ENCODE assay signal across 2 cellular contexts in the genomic region with DNA sequence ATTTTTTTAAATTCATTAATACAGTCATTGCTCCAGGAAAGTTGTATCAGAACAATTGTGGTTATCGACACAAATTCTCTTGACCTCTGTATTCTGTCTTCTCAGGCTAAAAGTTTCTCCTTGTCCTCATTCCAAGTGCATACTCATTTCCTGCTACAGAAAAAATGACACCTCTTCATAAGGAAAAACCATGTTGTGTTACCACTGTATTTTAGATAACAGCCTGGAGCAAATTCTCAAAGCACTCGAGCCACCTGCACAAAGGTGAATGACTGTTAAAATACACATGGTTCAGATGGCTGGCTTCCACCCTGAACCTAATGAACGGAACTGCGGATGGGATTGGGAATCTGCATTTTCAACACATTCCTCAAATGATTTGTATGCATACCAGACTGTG.
TF ChIP-seq lines count a peak whose summit lies in the region.

No MANE protein-coding gene starts in this region.

TF ChIP-seq in GM23338, 12 proteins besides CTCF, POLR2A, EP300 and RAD21 (continues in another document):
- TF ChIP-seq JUNB (IDR thresholded peaks at IDR 0.05; ENCODE audit: unreplicated experiment) (no peak), STAT1 (IDR thresholded peaks at IDR 0.05; ENCODE audit: unreplicated experiment) (no peak), EZH2phosphoT487 (IDR thresholded peaks at IDR 0.05; ENCODE audit: unreplicated experiment) (no peak), ZNF114 (CRISPR knock-in tag; IDR thresholded peaks at IDR 0.05) (no peak), ZNF331 (CRISPR knock-in tag; IDR thresholded peaks at IDR 0.05; ENCODE audit: low read depth) (no peak), EZH2 (IDR thresholded peaks at IDR 0.05; ENCODE audit: low read depth, unreplicated experiment) (no peak), POLR2AphosphoS5 (IDR thresholded peaks at IDR 0.05; ENCODE audit: low read depth) (no peak)
- TF ChIP-seq, protein P1, sequence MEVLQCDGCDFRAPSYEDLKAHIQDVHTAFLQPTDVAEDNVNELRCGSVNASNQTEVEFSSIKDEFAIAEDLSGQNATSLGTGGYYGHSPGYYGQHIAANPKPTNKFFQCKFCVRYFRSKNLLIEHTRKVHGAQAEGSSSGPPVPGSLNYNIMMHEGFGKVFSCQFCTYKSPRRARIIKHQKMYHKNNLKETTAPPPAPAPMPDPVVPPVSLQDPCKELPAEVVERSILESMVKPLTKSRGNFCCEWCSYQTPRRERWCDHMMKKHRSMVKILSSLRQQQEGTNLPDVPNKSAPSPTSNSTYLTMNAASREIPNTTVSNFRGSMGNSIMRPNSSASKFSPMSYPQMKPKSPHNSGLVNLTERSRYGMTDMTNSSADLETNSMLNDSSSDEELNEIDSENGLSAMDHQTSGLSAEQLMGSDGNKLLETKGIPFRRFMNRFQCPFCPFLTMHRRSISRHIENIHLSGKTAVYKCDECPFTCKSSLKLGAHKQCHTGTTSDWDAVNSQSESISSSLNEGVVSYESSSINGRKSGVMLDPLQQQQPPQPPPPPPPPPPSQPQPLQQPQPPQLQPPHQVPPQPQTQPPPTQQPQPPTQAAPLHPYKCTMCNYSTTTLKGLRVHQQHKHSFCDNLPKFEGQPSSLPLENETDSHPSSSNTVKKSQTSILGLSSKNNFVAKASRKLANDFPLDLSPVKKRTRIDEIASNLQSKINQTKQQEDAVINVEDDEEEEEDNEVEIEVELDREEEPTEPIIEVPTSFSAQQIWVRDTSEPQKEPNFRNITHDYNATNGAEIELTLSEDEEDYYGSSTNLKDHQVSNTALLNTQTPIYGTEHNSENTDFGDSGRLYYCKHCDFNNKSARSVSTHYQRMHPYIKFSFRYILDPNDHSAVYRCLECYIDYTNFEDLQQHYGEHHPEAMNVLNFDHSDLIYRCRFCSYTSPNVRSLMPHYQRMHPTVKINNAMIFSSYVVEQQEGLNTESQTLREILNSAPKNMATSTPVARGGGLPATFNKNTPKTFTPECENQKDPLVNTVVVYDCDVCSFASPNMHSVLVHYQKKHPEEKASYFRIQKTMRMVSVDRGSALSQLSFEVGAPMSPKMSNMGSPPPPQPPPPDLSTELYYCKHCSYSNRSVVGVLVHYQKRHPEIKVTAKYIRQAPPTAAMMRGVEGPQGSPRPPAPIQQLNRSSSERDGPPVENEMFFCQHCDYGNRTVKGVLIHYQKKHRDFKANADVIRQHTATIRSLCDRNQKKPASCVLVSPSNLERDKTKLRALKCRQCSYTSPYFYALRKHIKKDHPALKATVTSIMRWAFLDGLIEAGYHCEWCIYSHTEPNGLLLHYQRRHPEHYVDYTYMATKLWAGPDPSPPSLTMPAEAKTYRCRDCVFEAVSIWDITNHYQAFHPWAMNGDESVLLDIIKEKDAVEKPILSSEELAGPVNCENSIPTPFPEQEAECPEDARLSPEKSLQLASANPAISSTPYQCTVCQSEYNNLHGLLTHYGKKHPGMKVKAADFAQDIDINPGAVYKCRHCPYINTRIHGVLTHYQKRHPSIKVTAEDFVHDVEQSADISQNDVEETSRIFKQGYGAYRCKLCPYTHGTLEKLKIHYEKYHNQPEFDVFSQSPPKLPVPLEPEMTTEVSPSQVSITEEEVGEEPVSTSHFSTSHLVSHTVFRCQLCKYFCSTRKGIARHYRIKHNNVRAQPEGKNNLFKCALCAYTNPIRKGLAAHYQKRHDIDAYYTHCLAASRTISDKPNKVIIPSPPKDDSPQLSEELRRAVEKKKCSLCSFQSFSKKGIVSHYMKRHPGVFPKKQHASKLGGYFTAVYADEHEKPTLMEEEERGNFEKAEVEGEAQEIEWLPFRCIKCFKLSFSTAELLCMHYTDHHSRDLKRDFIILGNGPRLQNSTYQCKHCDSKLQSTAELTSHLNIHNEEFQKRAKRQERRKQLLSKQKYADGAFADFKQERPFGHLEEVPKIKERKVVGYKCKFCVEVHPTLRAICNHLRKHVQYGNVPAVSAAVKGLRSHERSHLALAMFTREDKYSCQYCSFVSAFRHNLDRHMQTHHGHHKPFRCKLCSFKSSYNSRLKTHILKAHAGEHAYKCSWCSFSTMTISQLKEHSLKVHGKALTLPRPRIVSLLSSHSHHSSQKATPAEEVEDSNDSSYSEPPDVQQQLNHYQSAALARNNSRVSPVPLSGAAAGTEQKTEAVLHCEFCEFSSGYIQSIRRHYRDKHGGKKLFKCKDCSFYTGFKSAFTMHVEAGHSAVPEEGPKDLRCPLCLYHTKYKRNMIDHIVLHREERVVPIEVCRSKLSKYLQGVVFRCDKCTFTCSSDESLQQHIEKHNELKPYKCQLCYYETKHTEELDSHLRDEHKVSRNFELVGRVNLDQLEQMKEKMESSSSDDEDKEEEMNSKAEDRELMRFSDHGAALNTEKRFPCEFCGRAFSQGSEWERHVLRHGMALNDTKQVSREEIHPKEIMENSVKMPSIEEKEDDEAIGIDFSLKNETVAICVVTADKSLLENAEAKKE (CRISPR knock-in tag; IDR thresholded peaks at IDR 0.05), result no peak
- TF ChIP-seq, protein P2, sequence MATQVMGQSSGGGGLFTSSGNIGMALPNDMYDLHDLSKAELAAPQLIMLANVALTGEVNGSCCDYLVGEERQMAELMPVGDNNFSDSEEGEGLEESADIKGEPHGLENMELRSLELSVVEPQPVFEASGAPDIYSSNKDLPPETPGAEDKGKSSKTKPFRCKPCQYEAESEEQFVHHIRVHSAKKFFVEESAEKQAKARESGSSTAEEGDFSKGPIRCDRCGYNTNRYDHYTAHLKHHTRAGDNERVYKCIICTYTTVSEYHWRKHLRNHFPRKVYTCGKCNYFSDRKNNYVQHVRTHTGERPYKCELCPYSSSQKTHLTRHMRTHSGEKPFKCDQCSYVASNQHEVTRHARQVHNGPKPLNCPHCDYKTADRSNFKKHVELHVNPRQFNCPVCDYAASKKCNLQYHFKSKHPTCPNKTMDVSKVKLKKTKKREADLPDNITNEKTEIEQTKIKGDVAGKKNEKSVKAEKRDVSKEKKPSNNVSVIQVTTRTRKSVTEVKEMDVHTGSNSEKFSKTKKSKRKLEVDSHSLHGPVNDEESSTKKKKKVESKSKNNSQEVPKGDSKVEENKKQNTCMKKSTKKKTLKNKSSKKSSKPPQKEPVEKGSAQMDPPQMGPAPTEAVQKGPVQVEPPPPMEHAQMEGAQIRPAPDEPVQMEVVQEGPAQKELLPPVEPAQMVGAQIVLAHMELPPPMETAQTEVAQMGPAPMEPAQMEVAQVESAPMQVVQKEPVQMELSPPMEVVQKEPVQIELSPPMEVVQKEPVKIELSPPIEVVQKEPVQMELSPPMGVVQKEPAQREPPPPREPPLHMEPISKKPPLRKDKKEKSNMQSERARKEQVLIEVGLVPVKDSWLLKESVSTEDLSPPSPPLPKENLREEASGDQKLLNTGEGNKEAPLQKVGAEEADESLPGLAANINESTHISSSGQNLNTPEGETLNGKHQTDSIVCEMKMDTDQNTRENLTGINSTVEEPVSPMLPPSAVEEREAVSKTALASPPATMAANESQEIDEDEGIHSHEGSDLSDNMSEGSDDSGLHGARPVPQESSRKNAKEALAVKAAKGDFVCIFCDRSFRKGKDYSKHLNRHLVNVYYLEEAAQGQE (IDR thresholded peaks at IDR 0.05; ENCODE audit: unreplicated experiment), result no peak
- TF ChIP-seq, protein P3, sequence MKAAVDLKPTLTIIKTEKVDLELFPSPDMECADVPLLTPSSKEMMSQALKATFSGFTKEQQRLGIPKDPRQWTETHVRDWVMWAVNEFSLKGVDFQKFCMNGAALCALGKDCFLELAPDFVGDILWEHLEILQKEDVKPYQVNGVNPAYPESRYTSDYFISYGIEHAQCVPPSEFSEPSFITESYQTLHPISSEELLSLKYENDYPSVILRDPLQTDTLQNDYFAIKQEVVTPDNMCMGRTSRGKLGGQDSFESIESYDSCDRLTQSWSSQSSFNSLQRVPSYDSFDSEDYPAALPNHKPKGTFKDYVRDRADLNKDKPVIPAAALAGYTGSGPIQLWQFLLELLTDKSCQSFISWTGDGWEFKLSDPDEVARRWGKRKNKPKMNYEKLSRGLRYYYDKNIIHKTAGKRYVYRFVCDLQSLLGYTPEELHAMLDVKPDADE (IDR thresholded peaks at IDR 0.05), result no peak

TF ChIP-seq in H1, 55 proteins besides CTCF, POLR2A, EP300 and RAD21:
- TF ChIP-seq SAP30 (IDR thresholded peaks at IDR 0.05; ENCODE audit: insufficient read depth, insufficient replicate concordance, low read length), result no peak
- peak; percentile 41; the same call in 1 of the 2 replicates for TF ChIP-seq TEAD4 (IDR thresholded peaks at IDR 0.05; ENCODE audit: low read depth, low read length)
TF ChIP-seq in H1: peak in this region for 1.
